Comparison of ENCODE assay signal across 8 cellular contexts in the genomic region with DNA sequence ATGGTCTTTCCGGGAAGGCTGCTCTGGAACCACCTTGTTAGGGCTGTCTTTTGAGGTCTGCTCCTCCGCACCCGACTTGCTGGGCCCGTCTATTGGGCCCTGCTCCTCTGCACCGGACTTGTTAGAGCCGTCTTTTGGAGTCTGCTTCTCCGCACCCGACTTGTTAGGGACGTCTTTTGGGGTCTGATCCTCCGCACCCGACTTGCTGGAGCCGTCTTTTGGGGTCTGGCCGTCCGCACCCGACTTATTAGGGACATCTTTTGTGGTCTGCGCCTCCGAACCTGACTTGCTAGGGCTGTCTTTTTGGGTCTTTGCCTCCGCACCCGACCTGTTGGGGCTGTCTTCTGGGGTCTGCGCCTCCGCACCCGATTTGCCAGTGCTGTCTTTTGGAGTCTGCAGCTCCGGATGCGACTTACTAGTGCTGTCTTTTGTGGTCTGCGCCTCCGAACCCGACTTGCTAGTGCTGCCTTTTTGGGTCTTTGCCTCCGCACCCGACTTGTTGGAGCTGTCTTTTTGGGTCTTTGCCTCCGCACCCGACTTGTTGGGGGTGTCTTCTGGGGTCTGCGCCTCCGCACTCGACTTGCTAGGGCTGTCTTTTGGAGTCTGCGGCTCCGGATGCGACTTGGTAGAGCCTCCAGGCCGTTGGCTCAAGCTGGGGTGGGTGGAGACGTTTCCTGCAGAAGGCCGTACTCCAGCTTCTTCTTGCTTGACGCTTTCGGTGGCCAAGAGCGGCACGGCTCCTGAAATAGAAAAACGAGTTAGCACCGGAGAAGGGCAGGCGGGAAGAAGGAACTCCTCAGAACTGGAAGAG. TPM values are rescaled to one million over a fixed set of nuclear protein-coding genes. Genes with fewer than 3 reads are reported as not detected.
DNase-seq lines count a peak whose midpoint lies in the region; ATAC-seq and TF ChIP-seq lines count a peak whose summit lies in the region.

No MANE protein-coding gene starts in this region.

- H3K4me1 Mint-ChIP-seq in activated CD4-positive, alpha-beta T cell treated with anti-CD3 and anti-CD28 coated beads, Interleukin-2, amount 10 ng/mL, durations not matched to agents 24 days and 14 days, result peaks cover 40% of the 10 kb centered on the region

- peaks cover 44 to 52% (median 50%) of the 10 kb centered on the region in 11 experiments for H3K36me3 ChIP-seq in BLaER1 treated with 17β-estradiol and CSF1 and Interleukin-3, amounts not matched to agents 10 nM and 100 nM
- H3K36me3 ChIP-seq in ectodermal cell (ENCODE audit: control insufficient read depth, insufficient read depth, low read length), result peaks cover 12% of the 10 kb centered on the region

- H3K4me1 ChIP-seq in BLaER1 treated with 17β-estradiol and CSF1 and Interleukin-3, amounts not matched to agents 10 nM and 100 nM, result peaks cover 44 to 52% (median 49%) of the 10 kb centered on the region in 10 experiments
- H3K4me1 ChIP-seq in ectodermal cell (ENCODE audit: control insufficient read depth, insufficient read depth, low read length) (no peaks in the 10 kb centered on the region), mononuclear cell (ENCODE audit: insufficient read depth, low read length) (peaks cover 56% of the 10 kb centered on the region)

- intact Hi-C loops in activated CD4-positive, alpha-beta T cell treated with anti-CD3 and anti-CD28 coated beads, Interleukin-2, amount 10 ng/mL, durations not matched to agents 24 days and 14 days (cut with micrococcal nuclease), result loop anchor here (1.0 to 5.0 kb wide), 5 partner anchors 9 to 868 kb away; partner anchors contain the start of genes MAT2A, POLR1A, PTCD3 and SUCLG1

- no peaks in the 10 kb centered on the region for H3K27me3 Mint-ChIP-seq in activated CD4-positive, alpha-beta T cell treated with anti-CD3 and anti-CD28 coated beads, Interleukin-2, amount 10 ng/mL, durations not matched to agents 24 days and 14 days

- peaks cover 45 to 53% (median 47%) of the 10 kb centered on the region in 11 experiments for H4K20me1 ChIP-seq in BLaER1 treated with 17β-estradiol and CSF1 and Interleukin-3, amounts not matched to agents 10 nM and 100 nM

- peak overlapping the region; percentile 99 for H3K27ac Mint-ChIP-seq in activated CD4-positive, alpha-beta T cell treated with anti-CD3 and anti-CD28 coated beads, Interleukin-2, amount 10 ng/mL, durations not matched to agents 24 days and 14 days

- peaks cover 56% of the 10 kb centered on the region for H3K36me3 Mint-ChIP-seq in activated CD4-positive, alpha-beta T cell treated with anti-CD3 and anti-CD28 coated beads, Interleukin-2, amount 10 ng/mL, durations not matched to agents 24 days and 14 days (ENCODE audit: low read depth)

- H3K27me3 ChIP-seq in BLaER1 treated with 17β-estradiol and CSF1 and Interleukin-3, amounts not matched to agents 10 nM and 100 nM, result no peaks in the 10 kb centered on the region
- H3K27me3 ChIP-seq in ectodermal cell (ENCODE audit: control insufficient read depth, insufficient read depth, low read length, poor library complexity, severe bottlenecking) (no peaks in the 10 kb centered on the region), mononuclear cell (ENCODE audit: insufficient read depth, low read length) (no peaks in the 10 kb centered on the region)

- peak overlapping the region; percentile 94 to 98 (median 97) for H3K27ac ChIP-seq in BLaER1 treated with 17β-estradiol and CSF1 and Interleukin-3, amounts not matched to agents 10 nM and 100 nM
- H3K27ac ChIP-seq in ectodermal cell (ENCODE audit: insufficient read depth, low read depth, low read length, poor library complexity, severe bottlenecking), result no peak overlapping the region

- peak overlapping the region; percentile 91 to 99 (median 97) for H3K4me2 ChIP-seq in BLaER1 treated with 17β-estradiol and CSF1 and Interleukin-3, amounts not matched to agents 10 nM and 100 nM

- peak overlapping the region; percentile 82 to 97 (median 91) for H3K4me3 ChIP-seq in BLaER1 treated with 17β-estradiol and CSF1 and Interleukin-3, amounts not matched to agents 10 nM and 100 nM
- H3K4me3 ChIP-seq in ectodermal cell (ENCODE audit: insufficient read depth, low read depth, low read length) (peak overlapping the region; percentile 87), mononuclear cell (ENCODE audit: low read length) (peak overlapping the region; percentile 84)

- no peak for ATAC-seq in HG03565 (IDR thresholded peaks at IDR 0.05; ENCODE audit: unreplicated experiment)

- TF ChIP-seq CTCF in GM20000 (IDR thresholded peaks at IDR 0.05; ENCODE audit: extremely low read depth, missing control alignments), result no peak

- WGBS in ectodermal cell, 2 experiments, result 12 to 13% methylated on average over 47 of the region's 47 CpGs

- in situ Hi-C loops in KBM-7 (cut with MboI; ENCODE audit: low pct_unique_long_range_greater_than_20kb, low sequenced_read_pairs), result no loop called here

- no peaks in the 10 kb centered on the region for H3K9me3 ChIP-seq in BLaER1 treated with 17β-estradiol and CSF1 and Interleukin-3, amounts not matched to agents 10 nM and 100 nM (replicated peaks in 1 of 11)
- H3K9me3 ChIP-seq in ectodermal cell (ENCODE audit: control insufficient read depth, low read length) (no peaks in the 10 kb centered on the region), mononuclear cell (ENCODE audit: low read depth, low read length) (no peaks in the 10 kb centered on the region)

- DNase-seq in GM20000 (ENCODE audit: low spot score), result peak; percentile 55
- peak; percentile 36 for DNase-seq in KBM-7
- peak; percentile 89 for DNase-seq in activated CD4-positive, alpha-beta T cell treated with anti-CD3 and anti-CD28 coated beads, Interleukin-2, amount 10 ng/mL, durations not matched to agents 24 days and 14 days
- peak; percentile 39 for DNase-seq in stimulated activated naive CD4-positive, alpha-beta T cell treated with Interleukin-2 at 50 U/mL for 16 hours (lab: John Stamatoyannopoulos, UW)

- H3K9me3 Mint-ChIP-seq in activated CD4-positive, alpha-beta T cell treated with anti-CD3 and anti-CD28 coated beads, Interleukin-2, amount 10 ng/mL, durations not matched to agents 24 days and 14 days, result no peaks in the 10 kb centered on the region

- peak overlapping the region; percentile 95 for H3K4me3 Mint-ChIP-seq in activated CD4-positive, alpha-beta T cell treated with anti-CD3 and anti-CD28 coated beads, Interleukin-2, amount 10 ng/mL, durations not matched to agents 24 days and 14 days

- H3K9ac ChIP-seq in BLaER1 treated with 17β-estradiol and CSF1 and Interleukin-3, amounts not matched to agents 10 nM and 100 nM, result peak overlapping the region; percentile 92 to 98 (median 96)

RNA-seq across cellular contexts. Expression of gene TGOLN2, which starts 0.6 kb away (rescaled TPM):
- 89.6 and 94.1 TPM in 2 replicates for total RNA-seq in activated CD4-positive, alpha-beta T cell treated with anti-CD3 and anti-CD28 coated beads, Interleukin-2, amount 10 ng/mL, durations not matched to agents 24 days and 14 days
- polyA plus RNA-seq in ectodermal cell (2013, experiment 1 of 4), result 57.6 TPM
- 61.4 TPM for polyA plus RNA-seq in ectodermal cell (2013, experiment 2 of 4)
- 43.6 TPM for polyA plus RNA-seq in ectodermal cell (2013, experiment 3 of 4)
- 50.7 TPM for polyA plus RNA-seq in ectodermal cell (2013, experiment 4 of 4)
- 154 TPM for total RNA-seq in mononuclear cell

RNA-seq across cellular contexts. Expression of gene RETSAT, which starts 27.2 kb away (rescaled TPM):
- total RNA-seq in activated CD4-positive, alpha-beta T cell treated with anti-CD3 and anti-CD28 coated beads, Interleukin-2, amount 10 ng/mL, durations not matched to agents 24 days and 14 days, result 21.0 and 25.0 TPM in 2 replicates
- 14.3 TPM for polyA plus RNA-seq in ectodermal cell (2013, experiment 1 of 4)
- 14.2 TPM for polyA plus RNA-seq in ectodermal cell (2013, experiment 2 of 4)
- polyA plus RNA-seq in ectodermal cell (2013, experiment 3 of 4), result 11.8 TPM
- polyA plus RNA-seq in ectodermal cell (2013, experiment 4 of 4), result 13.2 TPM
- total RNA-seq in mononuclear cell, result 6.9 TPM

RNA-seq across cellular contexts. Expression of gene ELMOD3, which starts 27.4 kb away (rescaled TPM):
- total RNA-seq in activated CD4-positive, alpha-beta T cell treated with anti-CD3 and anti-CD28 coated beads, Interleukin-2, amount 10 ng/mL, durations not matched to agents 24 days and 14 days, result 16.7 and 18.2 TPM in 2 replicates
- polyA plus RNA-seq in ectodermal cell (2013, experiment 1 of 4), result 23.7 TPM
- polyA plus RNA-seq in ectodermal cell (2013, experiment 2 of 4), result 19.4 TPM
- polyA plus RNA-seq in ectodermal cell (2013, experiment 3 of 4), result 20.4 TPM
- 21.0 TPM for polyA plus RNA-seq in ectodermal cell (2013, experiment 4 of 4)
- 12.8 TPM for total RNA-seq in mononuclear cell

Comparison
In these comparisons a context has a peak if more than half of its experiments do, and no peak if none do; other contexts are left out.
1. DNase-seq: peak in every context shown above with its lines; median percentile 89 in activated CD4-positive, alpha-beta T cell treated with anti-CD3 and anti-CD28 coated beads, Interleukin-2, amount 10 ng/mL, durations not matched to agents 24 days and 14 days; 55 in GM20000; 39 in stimulated activated naive CD4-positive, alpha-beta T cell treated with Interleukin-2 at 50 U/mL for 16 hours; 36 in KBM-7.